Comparison of ENCODE assay signal across 20 cellular contexts in the genomic region with DNA sequence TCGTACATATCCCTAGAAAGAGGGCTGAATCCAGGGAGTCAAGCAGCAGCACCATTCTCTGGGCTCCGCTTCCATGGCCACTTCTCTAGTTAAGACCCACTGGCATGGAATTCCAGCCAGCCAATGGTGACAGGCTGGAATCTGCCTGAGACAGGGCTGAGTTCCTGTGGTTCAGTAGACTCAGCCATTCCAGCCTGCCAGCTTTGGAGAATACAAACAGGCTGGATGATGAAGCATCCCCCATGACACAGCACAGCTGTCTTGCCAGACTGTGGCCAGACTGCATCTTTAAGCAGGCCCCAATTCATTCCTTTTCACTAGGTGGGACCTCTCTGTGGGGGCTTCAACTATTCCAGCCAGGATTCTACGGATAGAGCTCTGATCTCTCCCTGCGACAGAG.
"Had no signal": no experiment of that assay in that cellular context is flagged by ENCODE, and none has a peak within 500 bp of the region (broad histone marks: within the 10 kb centered on the region; RNA-seq: fewer than 3 reads in every experiment).

No MANE protein-coding gene starts in this region.

- H3K27me3 Mint-ChIP-seq: activated CD4-positive, alpha-beta T cell treated with anti-CD3 and anti-CD28 coated beads, Interleukin-2, amount 10 ng/mL, durations not matched to agents 24 days and 14 days; activated naive CD4-positive, alpha-beta T cell treated with anti-CD3 and anti-CD28 coated beads, Interleukin-2, amount 10 ng/mL, durations not matched to agents 7 days and 5 days; activated naive CD8-positive, alpha-beta T cell treated with anti-CD3 and anti-CD28 coated beads, Interleukin-2, amount 50 U/mL, for 24 hours; activated T-cell treated with anti-CD3 and anti-CD28 coated beads, Interleukin-2, amount 50 U/mL, for 24 hours; effector memory CD8-positive, alpha-beta T cell had no signal

- H3K9me3 Mint-ChIP-seq: activated CD4-positive, alpha-beta T cell treated with anti-CD3 and anti-CD28 coated beads, Interleukin-2, amount 10 ng/mL, durations not matched to agents 24 days and 14 days had no signal

- H3K4me1 Mint-ChIP-seq: activated CD4-positive, alpha-beta T cell treated with anti-CD3 and anti-CD28 coated beads, Interleukin-2, amount 10 ng/mL, durations not matched to agents 24 days and 14 days; activated naive CD4-positive, alpha-beta T cell treated with anti-CD3 and anti-CD28 coated beads, Interleukin-2, amount 10 ng/mL, durations not matched to agents 7 days and 5 days; activated naive CD8-positive, alpha-beta T cell treated with anti-CD3 and anti-CD28 coated beads, Interleukin-2, amount 50 U/mL, for 24 hours; nephron had no signal

- H3K27ac Mint-ChIP-seq: activated CD4-positive, alpha-beta T cell treated with anti-CD3 and anti-CD28 coated beads, Interleukin-2, amount 10 ng/mL, durations not matched to agents 24 days and 14 days; activated CD8-positive, alpha-beta T cell treated with anti-CD3 and anti-CD28 coated beads, Interleukin-2, amount 10 ng/mL, durations not matched to agents 7 days and 5 days; activated naive CD4-positive, alpha-beta T cell treated with anti-CD3 and anti-CD28 coated beads, Interleukin-2, amount 10 ng/mL, durations not matched to agents 7 days and 5 days; activated naive CD8-positive, alpha-beta T cell treated with anti-CD3 and anti-CD28 coated beads, Interleukin-2, amount 50 U/mL, for 24 hours; activated T-cell treated with anti-CD3 and anti-CD28 coated beads, Interleukin-2, amount 50 U/mL, for 24 hours; effector memory CD8-positive, alpha-beta T cell; nephron had no signal

- DNase-seq: activated CD4-positive, alpha-beta T cell treated with anti-CD3 and anti-CD28 coated beads, Interleukin-2, amount 10 ng/mL, durations not matched to agents 24 days and 14 days; activated CD4-positive, CD25-positive, alpha-beta regulatory T cell; activated CD8-positive, alpha-beta T cell treated with anti-CD3 and anti-CD28 coated beads, Interleukin-2, amount 10 ng/mL, durations not matched to agents 7 days and 5 days; activated naive CD4-positive, alpha-beta T cell treated with anti-CD3 and anti-CD28 coated beads, Interleukin-2, amount 10 ng/mL, durations not matched to agents 7 days and 5 days; activated naive CD8-positive, alpha-beta T cell treated with anti-CD3 and anti-CD28 coated beads, Interleukin-2, amount 50 U/mL, for 24 hours; activated T-cell treated with anti-CD3 and anti-CD28 coated beads, Interleukin-2, amount 50 U/mL, for 24 hours; effector memory CD8-positive, alpha-beta T cell; esophagus squamous epithelium; heart right ventricle; left colon; lower lobe of right lung; occipital lobe; retina; stimulated activated CD4-positive, alpha-beta T cell treated with anti-CD3 and anti-CD28 coated beads, Interleukin-12 subunit alpha, Interleukin-12 subunit beta, amount 100 ng/mL, for 4 hours; stimulated activated CD4-positive, alpha-beta T cell treated with anti-CD3 and anti-CD28 coated beads, Interleukin-1b, Interleukin-23, amount 100 ng/mL, for 48 hours; stimulated activated CD8-positive, alpha-beta memory T cell treated with anti-CD3 and anti-CD28 coated beads, Interleukin-4, amount 100 ng/mL, for 48 hours; stimulated activated naive CD4-positive, alpha-beta T cell; T-helper 9 cell had no signal

- H3K4me3 Mint-ChIP-seq: activated CD4-positive, alpha-beta T cell treated with anti-CD3 and anti-CD28 coated beads, Interleukin-2, amount 10 ng/mL, durations not matched to agents 24 days and 14 days; activated CD8-positive, alpha-beta T cell treated with anti-CD3 and anti-CD28 coated beads, Interleukin-2, amount 10 ng/mL, durations not matched to agents 7 days and 5 days; activated naive CD4-positive, alpha-beta T cell treated with anti-CD3 and anti-CD28 coated beads, Interleukin-2, amount 10 ng/mL, durations not matched to agents 7 days and 5 days; activated naive CD8-positive, alpha-beta T cell treated with anti-CD3 and anti-CD28 coated beads, Interleukin-2, amount 50 U/mL, for 24 hours; activated T-cell treated with anti-CD3 and anti-CD28 coated beads, Interleukin-2, amount 50 U/mL, for 24 hours; effector memory CD8-positive, alpha-beta T cell; nephron had no signal

- H3K4me1 ChIP-seq: ascending aorta, esophagus squamous epithelium, heart right ventricle, lower lobe of right lung had no signal

- H3K4me3 ChIP-seq: ascending aorta, esophagus squamous epithelium, heart right ventricle, lower lobe of right lung had no signal

- H3K36me3 Mint-ChIP-seq: activated naive CD4-positive, alpha-beta T cell treated with anti-CD3 and anti-CD28 coated beads, Interleukin-2, amount 10 ng/mL, durations not matched to agents 7 days and 5 days had no signal

- H3K27me3 ChIP-seq: ascending aorta, esophagus squamous epithelium had no signal

- H3K36me3 ChIP-seq: ascending aorta, esophagus squamous epithelium, heart right ventricle, lower lobe of right lung had no signal

- ATAC-seq: activated CD8-positive, alpha-beta T cell treated with anti-CD3 and anti-CD28 coated beads, Interleukin-2, amount 10 ng/mL, durations not matched to agents 7 days and 5 days; activated naive CD8-positive, alpha-beta T cell treated with anti-CD3 and anti-CD28 coated beads, Interleukin-2, amount 50 U/mL, for 24 hours; effector memory CD8-positive, alpha-beta T cell; heart right ventricle; left colon; lower lobe of right lung had no signal

- H3K27ac ChIP-seq: ascending aorta, esophagus squamous epithelium, heart right ventricle, lower lobe of right lung had no signal

- H3K9me3 ChIP-seq: lower lobe of right lung had no signal
